In the genomic region with DNA sequence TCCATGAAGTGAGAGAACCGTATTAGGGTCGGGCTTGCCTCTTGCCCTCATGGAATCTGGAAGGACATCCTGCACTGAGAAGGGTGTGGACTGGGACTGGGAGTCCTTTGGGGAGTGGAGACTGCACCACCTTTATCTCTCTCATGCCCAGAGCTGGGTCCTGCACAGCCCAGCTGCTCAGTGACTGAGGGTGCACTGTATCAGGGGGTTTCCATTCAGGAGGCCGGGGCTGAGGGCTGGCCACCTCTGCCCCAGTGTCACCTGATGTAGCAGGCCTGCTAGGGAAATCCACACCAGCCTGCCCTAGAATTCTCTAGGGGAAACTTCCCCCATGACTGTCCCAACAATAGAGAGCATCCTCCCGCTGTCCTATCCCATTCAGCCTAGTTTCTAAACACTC, we compare ENCODE assay signal across 3 cellular contexts.
TF ChIP-seq lines count a peak whose summit lies in the region.

No MANE protein-coding gene starts in this region.

TF ChIP-seq in SK-N-SH treated with all-trans-retinoic acid at 6 μM for 48 hours, 23 proteins besides CTCF, POLR2A, EP300 and RAD21:
- TF ChIP-seq ZFP30 (CRISPR knock-in tag; IDR thresholded peaks at IDR 0.05) (no peak), ESRRG (CRISPR knock-in tag; IDR thresholded peaks at IDR 0.05) (no peak), ARNTL (CRISPR knock-in tag; IDR thresholded peaks at IDR 0.05; ENCODE audit: borderline replicate concordance, low read depth) (no peak), ZNF70 (CRISPR knock-in tag; IDR thresholded peaks at IDR 0.05) (no peak), RARB (CRISPR knock-in tag; IDR thresholded peaks at IDR 0.05) (no peak), CSDC2 (CRISPR knock-in tag; IDR thresholded peaks at IDR 0.05) (no peak), SNAI2 (CRISPR knock-in tag; IDR thresholded peaks at IDR 0.05) (no peak)
- TF ChIP-seq, protein P1, sequence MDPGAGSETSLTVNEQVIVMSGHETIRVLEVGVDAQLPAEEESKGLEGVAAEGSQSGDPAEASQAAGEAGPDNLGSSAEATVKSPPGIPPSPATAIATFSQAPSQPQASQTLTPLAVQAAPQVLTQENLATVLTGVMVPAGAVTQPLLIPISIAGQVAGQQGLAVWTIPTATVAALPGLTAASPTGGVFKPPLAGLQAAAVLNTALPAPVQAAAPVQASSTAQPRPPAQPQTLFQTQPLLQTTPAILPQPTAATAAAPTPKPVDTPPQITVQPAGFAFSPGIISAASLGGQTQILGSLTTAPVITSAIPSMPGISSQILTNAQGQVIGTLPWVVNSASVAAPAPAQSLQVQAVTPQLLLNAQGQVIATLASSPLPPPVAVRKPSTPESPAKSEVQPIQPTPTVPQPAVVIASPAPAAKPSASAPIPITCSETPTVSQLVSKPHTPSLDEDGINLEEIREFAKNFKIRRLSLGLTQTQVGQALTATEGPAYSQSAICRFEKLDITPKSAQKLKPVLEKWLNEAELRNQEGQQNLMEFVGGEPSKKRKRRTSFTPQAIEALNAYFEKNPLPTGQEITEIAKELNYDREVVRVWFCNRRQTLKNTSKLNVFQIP (CRISPR knock-in tag; IDR thresholded peaks at IDR 0.05; ENCODE audit: borderline replicate concordance, low read depth), result no peak

TF ChIP-seq in SK-N-SH, 30 proteins besides CTCF, POLR2A, EP300 and RAD21:
- TF ChIP-seq RCOR1 (IDR thresholded peaks at IDR 0.05; ENCODE audit: low read length) (no peak), TCF12 (IDR thresholded peaks at IDR 0.05) (no peak), EZH2phosphoT487 (IDR thresholded peaks at IDR 0.05; ENCODE audit: borderline replicate concordance, low read depth) (no peak), FOSL2 (IDR thresholded peaks at IDR 0.05; ENCODE audit: borderline replicate concordance, low read depth) (no peak), TAF1 (IDR thresholded peaks at IDR 0.05; ENCODE audit: borderline replicate concordance, low read depth, low read length) (no peak)
- TF ChIP-seq, protein P2, sequence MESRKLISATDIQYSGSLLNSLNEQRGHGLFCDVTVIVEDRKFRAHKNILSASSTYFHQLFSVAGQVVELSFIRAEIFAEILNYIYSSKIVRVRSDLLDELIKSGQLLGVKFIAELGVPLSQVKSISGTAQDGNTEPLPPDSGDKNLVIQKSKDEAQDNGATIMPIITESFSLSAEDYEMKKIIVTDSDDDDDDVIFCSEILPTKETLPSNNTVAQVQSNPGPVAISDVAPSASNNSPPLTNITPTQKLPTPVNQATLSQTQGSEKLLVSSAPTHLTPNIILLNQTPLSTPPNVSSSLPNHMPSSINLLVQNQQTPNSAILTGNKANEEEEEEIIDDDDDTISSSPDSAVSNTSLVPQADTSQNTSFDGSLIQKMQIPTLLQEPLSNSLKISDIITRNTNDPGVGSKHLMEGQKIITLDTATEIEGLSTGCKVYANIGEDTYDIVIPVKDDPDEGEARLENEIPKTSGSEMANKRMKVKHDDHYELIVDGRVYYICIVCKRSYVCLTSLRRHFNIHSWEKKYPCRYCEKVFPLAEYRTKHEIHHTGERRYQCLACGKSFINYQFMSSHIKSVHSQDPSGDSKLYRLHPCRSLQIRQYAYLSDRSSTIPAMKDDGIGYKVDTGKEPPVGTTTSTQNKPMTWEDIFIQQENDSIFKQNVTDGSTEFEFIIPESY (IDR thresholded peaks at IDR 0.05; ENCODE audit: borderline replicate concordance, low read depth), result no peak
- TF ChIP-seq, protein P3, sequence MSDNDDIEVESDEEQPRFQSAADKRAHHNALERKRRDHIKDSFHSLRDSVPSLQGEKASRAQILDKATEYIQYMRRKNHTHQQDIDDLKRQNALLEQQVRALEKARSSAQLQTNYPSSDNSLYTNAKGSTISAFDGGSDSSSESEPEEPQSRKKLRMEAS (IDR thresholded peaks at IDR 0.05; ENCODE audit: low read depth), result no peak
- TF ChIP-seq, protein P4, sequence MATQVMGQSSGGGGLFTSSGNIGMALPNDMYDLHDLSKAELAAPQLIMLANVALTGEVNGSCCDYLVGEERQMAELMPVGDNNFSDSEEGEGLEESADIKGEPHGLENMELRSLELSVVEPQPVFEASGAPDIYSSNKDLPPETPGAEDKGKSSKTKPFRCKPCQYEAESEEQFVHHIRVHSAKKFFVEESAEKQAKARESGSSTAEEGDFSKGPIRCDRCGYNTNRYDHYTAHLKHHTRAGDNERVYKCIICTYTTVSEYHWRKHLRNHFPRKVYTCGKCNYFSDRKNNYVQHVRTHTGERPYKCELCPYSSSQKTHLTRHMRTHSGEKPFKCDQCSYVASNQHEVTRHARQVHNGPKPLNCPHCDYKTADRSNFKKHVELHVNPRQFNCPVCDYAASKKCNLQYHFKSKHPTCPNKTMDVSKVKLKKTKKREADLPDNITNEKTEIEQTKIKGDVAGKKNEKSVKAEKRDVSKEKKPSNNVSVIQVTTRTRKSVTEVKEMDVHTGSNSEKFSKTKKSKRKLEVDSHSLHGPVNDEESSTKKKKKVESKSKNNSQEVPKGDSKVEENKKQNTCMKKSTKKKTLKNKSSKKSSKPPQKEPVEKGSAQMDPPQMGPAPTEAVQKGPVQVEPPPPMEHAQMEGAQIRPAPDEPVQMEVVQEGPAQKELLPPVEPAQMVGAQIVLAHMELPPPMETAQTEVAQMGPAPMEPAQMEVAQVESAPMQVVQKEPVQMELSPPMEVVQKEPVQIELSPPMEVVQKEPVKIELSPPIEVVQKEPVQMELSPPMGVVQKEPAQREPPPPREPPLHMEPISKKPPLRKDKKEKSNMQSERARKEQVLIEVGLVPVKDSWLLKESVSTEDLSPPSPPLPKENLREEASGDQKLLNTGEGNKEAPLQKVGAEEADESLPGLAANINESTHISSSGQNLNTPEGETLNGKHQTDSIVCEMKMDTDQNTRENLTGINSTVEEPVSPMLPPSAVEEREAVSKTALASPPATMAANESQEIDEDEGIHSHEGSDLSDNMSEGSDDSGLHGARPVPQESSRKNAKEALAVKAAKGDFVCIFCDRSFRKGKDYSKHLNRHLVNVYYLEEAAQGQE (IDR thresholded peaks at IDR 0.05; ENCODE audit: low read depth, low read length), result no peak

TF ChIP-seq in IMR-90, 13 proteins besides CTCF, POLR2A, EP300 and RAD21:
- TF ChIP-seq MXI1 (IDR thresholded peaks at IDR 0.05; ENCODE audit: borderline replicate concordance, low read depth, low read length) (no peak), CHD1 (IDR thresholded peaks at IDR 0.05; ENCODE audit: low read depth, low read length) (no peak), NFE2L2 (IDR thresholded peaks at IDR 0.05; ENCODE audit: low read depth, low read length) (no peak), BHLHE40 (IDR thresholded peaks at IDR 0.05; ENCODE audit: low read depth, low read length) (no peak), MAZ (IDR thresholded peaks at IDR 0.05; ENCODE audit: borderline replicate concordance, low read depth, low read length) (no peak), SMC3 (IDR thresholded peaks at IDR 0.05; ENCODE audit: low read depth, low read length) (no peak), FOS (IDR thresholded peaks at IDR 0.05; ENCODE audit: low read depth, low read length) (no peak), CEBPB (IDR thresholded peaks at IDR 0.05; ENCODE audit: low read depth, low read length) (no peak), RFX5 (IDR thresholded peaks at IDR 0.05; ENCODE audit: low read depth, low read length) (no peak), MAFK (IDR thresholded peaks at IDR 0.05; ENCODE audit: low read depth, low read length) (no peak), RCOR1 (IDR thresholded peaks at IDR 0.05; ENCODE audit: insufficient replicate concordance, low read length) (no peak)
- TF ChIP-seq, protein P5, sequence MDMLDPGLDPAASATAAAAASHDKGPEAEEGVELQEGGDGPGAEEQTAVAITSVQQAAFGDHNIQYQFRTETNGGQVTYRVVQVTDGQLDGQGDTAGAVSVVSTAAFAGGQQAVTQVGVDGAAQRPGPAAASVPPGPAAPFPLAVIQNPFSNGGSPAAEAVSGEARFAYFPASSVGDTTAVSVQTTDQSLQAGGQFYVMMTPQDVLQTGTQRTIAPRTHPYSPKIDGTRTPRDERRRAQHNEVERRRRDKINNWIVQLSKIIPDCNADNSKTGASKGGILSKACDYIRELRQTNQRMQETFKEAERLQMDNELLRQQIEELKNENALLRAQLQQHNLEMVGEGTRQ (IDR thresholded peaks at IDR 0.05; ENCODE audit: low read depth, low read length), result no peak
- TF ChIP-seq, protein P6, sequence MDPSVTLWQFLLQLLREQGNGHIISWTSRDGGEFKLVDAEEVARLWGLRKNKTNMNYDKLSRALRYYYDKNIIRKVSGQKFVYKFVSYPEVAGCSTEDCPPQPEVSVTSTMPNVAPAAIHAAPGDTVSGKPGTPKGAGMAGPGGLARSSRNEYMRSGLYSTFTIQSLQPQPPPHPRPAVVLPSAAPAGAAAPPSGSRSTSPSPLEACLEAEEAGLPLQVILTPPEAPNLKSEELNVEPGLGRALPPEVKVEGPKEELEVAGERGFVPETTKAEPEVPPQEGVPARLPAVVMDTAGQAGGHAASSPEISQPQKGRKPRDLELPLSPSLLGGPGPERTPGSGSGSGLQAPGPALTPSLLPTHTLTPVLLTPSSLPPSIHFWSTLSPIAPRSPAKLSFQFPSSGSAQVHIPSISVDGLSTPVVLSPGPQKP (IDR thresholded peaks at IDR 0.05; ENCODE audit: borderline replicate concordance, low read depth, low read length), result no peak
